In the genomic region with DNA sequence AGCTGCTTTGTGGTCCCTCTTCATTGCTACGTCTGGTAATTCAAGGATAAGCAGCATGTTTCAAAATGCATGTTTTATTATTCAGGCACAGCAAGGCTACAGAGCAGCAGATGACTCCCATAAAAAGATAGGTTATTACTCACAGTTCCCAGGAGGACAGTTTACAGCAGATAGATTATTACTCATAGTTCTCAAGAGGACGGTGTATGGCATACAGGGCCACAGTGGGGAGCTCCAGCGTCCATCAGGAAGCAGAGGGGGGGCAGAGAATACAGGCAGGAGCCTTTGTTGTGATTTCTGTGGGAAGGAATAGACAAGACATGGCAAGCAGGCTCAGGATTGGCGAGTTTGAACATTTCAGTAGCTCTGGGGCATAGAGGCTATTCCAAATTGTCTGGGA, we compare ENCODE assay signal across 25 cellular contexts.
DNase-seq lines count a peak whose midpoint lies in the region; ATAC-seq, FAIRE-seq and TF ChIP-seq lines count a peak whose summit lies in the region.
"Had no signal": no experiment of that assay in that cellular context is flagged by ENCODE, and none has a peak within 500 bp of the region (broad histone marks: within the 10 kb centered on the region; RNA-seq: fewer than 3 reads in every experiment).

No MANE protein-coding gene starts in this region.

- H4K8ac ChIP-seq in H1 (ENCODE audit: extremely low read depth, insufficient read depth, low read length) (no peak overlapping the region), trophoblast cell (ENCODE audit: low read depth, low read length) (no peak overlapping the region)

- no peak for ATAC-seq in GM18517 (IDR thresholded peaks at IDR 0.05; ENCODE audit: unreplicated experiment)
- ATAC-seq in right cardiac atrium: no peak
- ATAC-seq: K562, Panc1 had no signal

- H2BK5ac ChIP-seq in H1 (ENCODE audit: low read depth, low read length) (no peak overlapping the region), trophoblast cell (ENCODE audit: low read depth, low read length, poor library complexity) (no peak overlapping the region)

- H3K27ac ChIP-seq in H1 (ENCODE audit: low read depth, low read length) (no peak overlapping the region), trophoblast cell (ENCODE audit: low read depth, low read length) (no peak overlapping the region), right cardiac atrium (ENCODE audit: low read length) (no peak overlapping the region)
- H3K27ac ChIP-seq: BLaER1 treated with 17β-estradiol and CSF1 and Interleukin-3, amounts not matched to agents 10 nM and 100 nM; SK-N-MC had no signal

- H3K18ac ChIP-seq in H1 (ENCODE audit: extremely low read depth, low read length) (no peak overlapping the region), trophoblast cell (ENCODE audit: low read length) (no peak overlapping the region)

- H4K5ac ChIP-seq in H1 (ENCODE audit: insufficient read length, low read depth, low read length): no peak overlapping the region

- H4K12ac ChIP-seq in trophoblast cell (ENCODE audit: low read depth, low read length): no peak overlapping the region

- no peak for TF ChIP-seq POLR2A in H1 (IDR thresholded peaks at IDR 0.05; ENCODE audit: control extremely low read depth in 1 of 2, low read depth in 2 of 2, low read length in 2 of 2)

- DNase-seq in Ammon's horn (ENCODE audit: low spot score): peak; percentile 36
- DNase-seq in MG63: peak; percentile 15
- DNase-seq in H1 (ENCODE audit: low read depth in 1 of 2, low spot score in 2 of 2): no peak
- DNase-seq in trophoblast cell: no peak
- DNase-seq in right cardiac atrium: no peak
- no peak for DNase-seq in OCI-M1 (lab: John Stamatoyannopoulos, UW)
- DNase-seq: CD4-positive, alpha-beta T cell; COR-L47; DMS79; GF-D8; Kasumi-1; MV-4-11; NCI-H1694; NCI-H2029 treated with DMSO at 0.1 percent for 48 hours; NCI-H446 treated with DMSO at 0.1 percent for 48 hours; NCI-H526; SHP77 treated with DMSO at 0.1 percent for 48 hours had no signal

- no peak for TF ChIP-seq RAD21 in H1 (IDR thresholded peaks at IDR 0.05 in 1 of 2, conservative IDR thresholded peaks at IDR 0.05 in 1 of 2; ENCODE audit: low read depth in 2 of 2, low read length in 2 of 2)

- no peak for TF ChIP-seq CTCF in H1 (IDR thresholded peaks at IDR 0.05; ENCODE audit: control extremely low read depth in 1 of 3, insufficient read depth in 1 of 3, low read depth in 1 of 3, low read length in 3 of 3)

- H2BK120ac ChIP-seq in H1 (replicated peaks; ENCODE audit: low read depth, low read length) (no peak overlapping the region), trophoblast cell (ENCODE audit: insufficient read depth, low read length, poor library complexity) (no peak overlapping the region)

- H2AFZ ChIP-seq in H1 (ENCODE audit: low read length) (no peak overlapping the region), trophoblast cell (ENCODE audit: insufficient read depth, low read length, poor library complexity) (no peak overlapping the region)

- CTCF ChIA-PET in H1 (lab: Charles Lee; ENCODE audit: partially characterized antibody): interaction anchor here (1.3 kb wide), 1 partner anchor 71 kb away, joined by 4 read pairs; no protein-coding TSS in a partner anchor

- no peak overlapping the region for H2BK15ac ChIP-seq in H1 (ENCODE audit: low read length)

- H3K14ac ChIP-seq in H1 (ENCODE audit: insufficient read length) (no peak overlapping the region), trophoblast cell (ENCODE audit: low read length) (no peak overlapping the region)

- H3K79me2 ChIP-seq in H1 (ENCODE audit: control insufficient read depth in 1 of 2, insufficient read depth in 2 of 2, low read length in 2 of 2) (no peaks in the 10 kb centered on the region), trophoblast cell (ENCODE audit: control insufficient read depth, insufficient read depth, low read length, poor library complexity) (no peaks in the 10 kb centered on the region)

- no peaks in the 10 kb centered on the region; the same call in 1 of the 2 replicates for H3K27me3 ChIP-seq in MG63
- no peaks in the 10 kb centered on the region; a peak in 1 of 7 replicates for H3K27me3 ChIP-seq in H1 (replicated peaks in 1 of 4; ENCODE audit: control insufficient read depth in 3 of 4, extremely low read depth in 1 of 4, insufficient read depth in 3 of 4, low read length in 3 of 4)
- H3K27me3 ChIP-seq in trophoblast cell (ENCODE audit: insufficient read depth, low read length): no peaks in the 10 kb centered on the region
- no peaks in the 10 kb centered on the region for H3K27me3 ChIP-seq in right cardiac atrium (ENCODE audit: control insufficient read depth, insufficient read depth)
- H3K27me3 ChIP-seq: BLaER1 treated with 17β-estradiol and CSF1 and Interleukin-3, amounts not matched to agents 10 nM and 100 nM had no signal

- H3K9me3 ChIP-seq in MG63 (no peaks in the 10 kb centered on the region), H1 (ENCODE audit: insufficient read depth in 2 of 2, low read depth in 1 of 2, low read length in 1 of 2) (peaks cover 3% of the 10 kb centered on the region in 2 experiments; a peak in 1 of 4 replicates), trophoblast cell (ENCODE audit: insufficient read depth, low read depth, low read length) (no peaks in the 10 kb centered on the region), right cardiac atrium (ENCODE audit: control insufficient read depth, low read length) (no peaks in the 10 kb centered on the region)

- no peak for TF ChIP-seq EP300 in H1 (IDR thresholded peaks at IDR 0.05; ENCODE audit: borderline replicate concordance in 1 of 2, low read depth in 2 of 2, low read length in 2 of 2)

- H3K9ac ChIP-seq in H1 (replicated peaks in 1 of 4; ENCODE audit: extremely low read depth in 1 of 4, low read depth in 3 of 4, low read length in 3 of 4) (no peak overlapping the region), trophoblast cell (ENCODE audit: low read length) (peak overlapping the region; percentile 70)
- H3K9ac ChIP-seq: BLaER1 treated with 17β-estradiol and CSF1 and Interleukin-3, amounts not matched to agents 10 nM and 100 nM had no signal

- no peak overlapping the region for H3K56ac ChIP-seq in H1 (replicated peaks; ENCODE audit: insufficient read length, low read depth, low read length)

- intact Hi-C loops in right cardiac atrium (cut with DNase I): no loop called here

- H3K4me3 ChIP-seq in MG63: no peak overlapping the region
- H3K4me3 ChIP-seq in H1 (ENCODE audit: extremely low read depth in 1 of 4, insufficient read depth in 2 of 4, low read depth in 3 of 4, low read length in 4 of 4): no peak overlapping the region
- H3K4me3 ChIP-seq in trophoblast cell (ENCODE audit: low read depth, low read length): no peak overlapping the region
- H3K4me3 ChIP-seq in right cardiac atrium (ENCODE audit: low read length): no peak overlapping the region
- H3K4me3 ChIP-seq: BLaER1 treated with 17β-estradiol and CSF1 and Interleukin-3, amounts not matched to agents 10 nM and 100 nM; K562; SK-N-MC had no signal

- H3K79me1 ChIP-seq in H1 (ENCODE audit: low read depth, low read length): no peaks in the 10 kb centered on the region
- H3K79me1 ChIP-seq in trophoblast cell (ENCODE audit: low read length): no peaks in the 10 kb centered on the region

- POLR2A ChIA-PET in H1 (lab: Charles Lee; ENCODE audit: partially characterized antibody): no interaction called here

- 87% methylated on average over 4 of the region's 4 CpGs; no CpG with 5 or more reads in 1 of the 2 experiments for WGBS in H1 (ENCODE audit: extremely low coverage in 1 of 2, insufficient coverage in 1 of 2, insufficient read length in 1 of 2, insufficient replicate concordance in 2 of 2, low coverage in 1 of 2, low lambda C conversion rate in 2 of 2, missing lambda C conversion rate in 1 of 2), 2 experiments
- WGBS in trophoblast cell (ENCODE audit: extremely low coverage, insufficient coverage, insufficient read length): no CpG with 5 or more reads among the region's 4 CpGs
- WGBS in right cardiac atrium: 54% methylated on average over 4 of the region's 4 CpGs

- H3K4me2 ChIP-seq in H1 (ENCODE audit: insufficient read depth in 1 of 2, low read depth in 2 of 2, low read length in 2 of 2): no peak overlapping the region
- H3K4me2 ChIP-seq in trophoblast cell (ENCODE audit: low read length): no peak overlapping the region
- H3K4me2 ChIP-seq: BLaER1 treated with 17β-estradiol and CSF1 and Interleukin-3, amounts not matched to agents 10 nM and 100 nM had no signal

- H3K4ac ChIP-seq in H1 (replicated peaks; ENCODE audit: insufficient read length, low read depth, low read length) (no peak overlapping the region), trophoblast cell (ENCODE audit: low read depth, low read length) (no peak overlapping the region)

- no peak overlapping the region for H2AK5ac ChIP-seq in H1 (ENCODE audit: low read depth, low read length)
- no peak overlapping the region for H2AK5ac ChIP-seq in trophoblast cell (ENCODE audit: low read length)

- H3K4me1 ChIP-seq in H1 (replicated peaks in 1 of 4; ENCODE audit: control insufficient read depth in 3 of 4, insufficient read depth in 4 of 4, low read length in 3 of 4) (peaks cover 0 to 12% (median 4%) of the 10 kb centered on the region in 4 experiments; a peak in 4 of 7 replicates), trophoblast cell (ENCODE audit: control insufficient read depth in 1 of 2, insufficient read depth in 2 of 2, low read length in 2 of 2) (no peaks in the 10 kb centered on the region), right cardiac atrium (ENCODE audit: control insufficient read depth, insufficient read depth, low read length) (no peaks in the 10 kb centered on the region)
- H3K4me1 ChIP-seq: BLaER1 treated with 17β-estradiol and CSF1 and Interleukin-3, amounts not matched to agents 10 nM and 100 nM had no signal

- H3K23ac ChIP-seq in H1 (ENCODE audit: insufficient read length) (no peak overlapping the region), trophoblast cell (ENCODE audit: low read length) (no peak overlapping the region)

- H4K20me1 ChIP-seq in H1 (replicated peaks in 1 of 2; ENCODE audit: control insufficient read depth in 1 of 2, insufficient read depth in 2 of 2, low read length in 2 of 2): no peaks in the 10 kb centered on the region
- H4K20me1 ChIP-seq: BLaER1 treated with 17β-estradiol and CSF1 and Interleukin-3, amounts not matched to agents 10 nM and 100 nM had no signal

- no peak for FAIRE-seq in H1 (lab: Jason Lieb, UNC)
- FAIRE-seq: GM12892, H54, HTR-8/SVneo, K562 had no signal

- H3K36me3 ChIP-seq in MG63: no peaks in the 10 kb centered on the region
- H3K36me3 ChIP-seq in H1 (ENCODE audit: control insufficient read depth in 2 of 4, insufficient read depth in 4 of 4, low read length in 3 of 4): no peaks in the 10 kb centered on the region
- H3K36me3 ChIP-seq in trophoblast cell (ENCODE audit: control insufficient read depth in 1 of 2, insufficient read depth in 2 of 2, low read length in 2 of 2): no peaks in the 10 kb centered on the region
- H3K36me3 ChIP-seq: BLaER1 treated with 17β-estradiol and CSF1 and Interleukin-3, amounts not matched to agents 10 nM and 100 nM had no signal

- H4K91ac ChIP-seq in H1 (replicated peaks; ENCODE audit: insufficient read length, low read length) (no peak overlapping the region), trophoblast cell (ENCODE audit: low read depth, low read length) (no peak overlapping the region)

- no peaks in the 10 kb centered on the region for H3K23me2 ChIP-seq in H1 (ENCODE audit: low read depth, low read length)

- no peak overlapping the region for H2BK12ac ChIP-seq in H1 (ENCODE audit: low read depth, low read length)
- H2BK12ac ChIP-seq in trophoblast cell (ENCODE audit: low read length): no peak overlapping the region

- H2BK20ac ChIP-seq in H1 (ENCODE audit: low read length): peak overlapping the region; percentile 44; the same call in 1 of the 2 replicates

Comparison
In these comparisons a context has a peak if more than half of its experiments do, and no peak if none do; other contexts are left out.
1. DNase-seq: peak in Ammon's horn (single experiment) and MG63 (single experiment); none in H1 (0 of 2), trophoblast cell (0 of 2), right cardiac atrium (0 of 3) and OCI-M1 (single experiment).